ENCODE assay signal across 29 cellular contexts in genomic region chr3:153894857-153895256, GRCh38.
"Had no signal": no experiment of that assay in that cellular context is flagged by ENCODE, and none has a peak within 500 bp of the region (broad histone marks: within the 10 kb centered on the region; RNA-seq: fewer than 3 reads in every experiment).

No MANE protein-coding gene starts in this region.

- H3K36me3 Mint-ChIP-seq: stimulated activated effector memory CD8-positive, alpha-beta T cell treated with anti-CD3 and anti-CD28 coated beads, Interleukin-12 subunit alpha, Interleukin-12 subunit beta, amount 100 ng/mL, for 72 hours; stimulated activated memory B cell treated with anti-CD40 and anti-IgM and Interleukin-4, amounts not matched to agents 10 μg/mL and 1 μg/mL and 100 μg/mL, for 72 hours; stimulated activated naive B cell treated with anti-CD40 and anti-IgM and Interleukin-4, amounts not matched to agents 10 μg/mL and 1 μg/mL and 100 μg/mL, for 72 hours; type B pancreatic cell had no signal

- H3K27me3 Mint-ChIP-seq: stimulated activated memory B cell treated with anti-CD40 and anti-IgM and Interleukin-4, amounts not matched to agents 10 μg/mL and 1 μg/mL and 100 μg/mL, for 72 hours; stimulated activated naive B cell treated with anti-CD40 and anti-IgM and Interleukin-4, amounts not matched to agents 10 μg/mL and 1 μg/mL and 100 μg/mL, for 72 hours; stimulated activated naive CD8-positive, alpha-beta T cell treated with anti-CD3 and anti-CD28 coated beads, Interleukin-15, amount 100 ng/mL, for 72 hours; stimulated activated naive CD8-positive, alpha-beta T cell treated with anti-CD3 and anti-CD28 coated beads, Interleukin-15, Interleukin-2, amounts not matched to agents 100 ng/mL and 50 ng/mL, for 24 hours; type B pancreatic cell had no signal

- H3K27ac ChIP-seq: stomach, suprapubic skin, testis, thoracic aorta, thyroid gland, tibial artery, tibial nerve, transverse colon, upper lobe of left lung, upper lobe of right lung, uterus, vagina had no signal

- H3K4me3 Mint-ChIP-seq: stimulated activated effector memory CD8-positive, alpha-beta T cell treated with anti-CD3 and anti-CD28 coated beads, Interleukin-12 subunit alpha, Interleukin-12 subunit beta, amount 100 ng/mL, for 72 hours; stimulated activated memory B cell treated with anti-CD40 and anti-IgM and Interleukin-4, amounts not matched to agents 10 μg/mL and 1 μg/mL and 100 μg/mL, for 72 hours; stimulated activated naive B cell treated with anti-CD40 and anti-IgM and Interleukin-4, amounts not matched to agents 10 μg/mL and 1 μg/mL and 100 μg/mL, for 72 hours; stimulated activated naive CD8-positive, alpha-beta T cell treated with anti-CD3 and anti-CD28 coated beads, Interleukin-15, amount 100 ng/mL, for 72 hours; stimulated activated naive CD8-positive, alpha-beta T cell treated with anti-CD3 and anti-CD28 coated beads, Interleukin-15, Interleukin-2, amounts not matched to agents 100 ng/mL and 50 ng/mL, for 24 hours; type B pancreatic cell had no signal

- H3K9me3 Mint-ChIP-seq: stimulated activated effector memory CD8-positive, alpha-beta T cell treated with anti-CD3 and anti-CD28 coated beads, Interleukin-12 subunit alpha, Interleukin-12 subunit beta, amount 100 ng/mL, for 72 hours; stimulated activated memory B cell treated with anti-CD40 and anti-IgM and Interleukin-4, amounts not matched to agents 10 μg/mL and 1 μg/mL and 100 μg/mL, for 72 hours; stimulated activated naive B cell treated with anti-CD40 and anti-IgM and Interleukin-4, amounts not matched to agents 10 μg/mL and 1 μg/mL and 100 μg/mL, for 72 hours; stimulated activated naive CD8-positive, alpha-beta T cell treated with anti-CD3 and anti-CD28 coated beads, Interleukin-15, amount 100 ng/mL, for 72 hours; stimulated activated naive CD8-positive, alpha-beta T cell treated with anti-CD3 and anti-CD28 coated beads, Interleukin-15, Interleukin-2, amounts not matched to agents 100 ng/mL and 50 ng/mL, for 24 hours; type B pancreatic cell had no signal

- H3K4me1 ChIP-seq: stomach, suprapubic skin, testis, thyroid gland, tibial artery, transverse colon, upper lobe of left lung, upper lobe of right lung, uterus, vagina had no signal

- H3K27ac Mint-ChIP-seq: stimulated activated effector memory CD8-positive, alpha-beta T cell treated with anti-CD3 and anti-CD28 coated beads, Interleukin-12 subunit alpha, Interleukin-12 subunit beta, amount 100 ng/mL, for 72 hours; stimulated activated memory B cell treated with anti-CD40 and anti-IgM and Interleukin-4, amounts not matched to agents 10 μg/mL and 1 μg/mL and 100 μg/mL, for 72 hours; stimulated activated naive B cell treated with anti-CD40 and anti-IgM and Interleukin-4, amounts not matched to agents 10 μg/mL and 1 μg/mL and 100 μg/mL, for 72 hours; stimulated activated naive CD8-positive, alpha-beta T cell treated with anti-CD3 and anti-CD28 coated beads, Interleukin-15, amount 100 ng/mL, for 72 hours; stimulated activated naive CD8-positive, alpha-beta T cell treated with anti-CD3 and anti-CD28 coated beads, Interleukin-15, Interleukin-2, amounts not matched to agents 100 ng/mL and 50 ng/mL, for 24 hours; type B pancreatic cell had no signal

- H3K36me3 ChIP-seq: stomach, suprapubic skin, thoracic aorta, thyroid gland, tibial artery, tibial nerve, transverse colon, upper lobe of left lung, upper lobe of right lung, uterus, vagina had no signal

- H3K27me3 ChIP-seq: stomach, suprapubic skin, testis, thyroid gland, tibial artery, tibial nerve, transverse colon, upper lobe of left lung, upper lobe of right lung, uterus, vagina had no signal

- H3K4me3 ChIP-seq: stomach, suprapubic skin, testis, thoracic aorta, thyroid gland, tibial artery, tibial nerve, transverse colon, upper lobe of left lung, upper lobe of right lung, uterus, vagina had no signal

- H3K9me3 ChIP-seq: stomach, suprapubic skin, testis, thoracic aorta, thyroid gland, tibial artery, tibial nerve, transverse colon, upper lobe of left lung, upper lobe of right lung, uterus, vagina had no signal

- FAIRE-seq: urothelium cell line had no signal

- H3K4me1 Mint-ChIP-seq: stimulated activated effector memory CD8-positive, alpha-beta T cell treated with anti-CD3 and anti-CD28 coated beads, Interleukin-12 subunit alpha, Interleukin-12 subunit beta, amount 100 ng/mL, for 72 hours; stimulated activated memory B cell treated with anti-CD40 and anti-IgM and Interleukin-4, amounts not matched to agents 10 μg/mL and 1 μg/mL and 100 μg/mL, for 72 hours; stimulated activated naive B cell treated with anti-CD40 and anti-IgM and Interleukin-4, amounts not matched to agents 10 μg/mL and 1 μg/mL and 100 μg/mL, for 72 hours; stimulated activated naive CD8-positive, alpha-beta T cell treated with anti-CD3 and anti-CD28 coated beads, Interleukin-15, amount 100 ng/mL, for 72 hours had no signal

- ATAC-seq: stimulated activated effector memory CD8-positive, alpha-beta T cell treated with anti-CD3 and anti-CD28 coated beads, Interleukin-12 subunit alpha, Interleukin-12 subunit beta, amount 100 ng/mL, for 72 hours; stimulated activated memory B cell treated with anti-CD40 and anti-IgM and Interleukin-4, amounts not matched to agents 10 μg/mL and 1 μg/mL and 100 μg/mL, for 72 hours; stimulated activated naive B cell treated with anti-CD40 and anti-IgM and Interleukin-4, amounts not matched to agents 10 μg/mL and 1 μg/mL and 100 μg/mL, for 72 hours; stimulated activated naive CD8-positive, alpha-beta T cell treated with anti-CD3 and anti-CD28 coated beads, Interleukin-15, amount 100 ng/mL, for 72 hours; stimulated activated naive CD8-positive, alpha-beta T cell treated with anti-CD3 and anti-CD28 coated beads, Interleukin-15, Interleukin-2, amounts not matched to agents 100 U/mL and 50 U/mL, for 24 hours; upper lobe of right lung had no signal

- DNase-seq: stimulated activated CD4-positive, alpha-beta T cell treated with anti-CD3 and anti-CD28 coated beads, Interleukin-2, amount 100 ng/mL, for 48 hours; stimulated activated CD4-positive, alpha-beta T cell treated with anti-CD3 and anti-CD28 coated beads, Interleukin-4, amount 100 ng/mL, for 1 hour; stimulated activated CD4-positive, alpha-beta T cell treated with anti-CD3 and anti-CD28 coated beads, Interleukin-4, amount 100 ng/mL, for 24 hours; stimulated activated CD4-positive, alpha-beta T cell treated with anti-CD3 and anti-CD28 coated beads, Interleukin-4, amount 100 ng/mL, for 4 hours; stimulated activated CD8-positive, alpha-beta memory T cell treated with anti-CD3 and anti-CD28 coated beads, Interleukin-4, amount 100 ng/mL, for 48 hours; stimulated activated naive B cell treated with anti-CD40 and anti-IgM and Interleukin-4, amounts not matched to agents 10 μg/mL and 1 μg/mL and 100 μg/mL, for 72 hours; stimulated activated naive CD4-positive, alpha-beta T cell; stimulated activated naive CD4-positive, alpha-beta T cell treated with Interleukin-2 at 50 U/mL for 16 hours; stimulated activated naive CD8-positive, alpha-beta T cell treated with anti-CD3 and anti-CD28 coated beads, Interleukin-15, amount 100 ng/mL, for 72 hours; stimulated activated naive CD8-positive, alpha-beta T cell treated with anti-CD3 and anti-CD28 coated beads, Interleukin-15, Interleukin-2, amounts not matched to agents 100 U/mL and 50 U/mL, for 24 hours; stomach; substantia nigra; testis; thyroid gland; tibial artery; transverse colon; trophoblast cell; upper lobe of left lung; upper lobe of right lung; uterus had no signal
